ENCODE assay signal across 2 cellular contexts in the genomic region with DNA sequence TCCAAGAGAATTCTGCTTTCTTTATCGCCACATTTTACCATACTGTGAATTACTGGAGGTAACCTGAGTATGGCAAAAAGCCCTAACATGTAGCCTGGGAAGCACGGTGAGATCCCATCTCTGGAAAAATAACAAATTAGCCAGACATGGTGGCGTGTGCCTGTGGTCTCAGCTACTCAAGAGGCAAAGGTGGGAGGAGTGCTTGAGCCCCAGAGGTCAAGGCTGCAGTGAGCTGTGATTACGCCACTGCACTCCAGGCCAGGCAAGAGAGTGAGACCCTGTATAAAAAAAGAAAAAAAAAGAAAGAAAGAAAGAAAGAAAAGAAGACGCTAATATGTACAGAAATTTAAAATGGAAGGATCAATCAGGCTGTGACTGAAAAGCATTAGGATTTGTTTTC.
TF ChIP-seq lines count a peak whose summit lies in the region.

No MANE protein-coding gene starts in this region.

TF ChIP-seq in HepG2, 621 proteins besides CTCF, POLR2A, EP300 and RAD21 (continues in another document):
- no peak for TF ChIP-seq TAF1 (CRISPR knock-in tag; IDR thresholded peaks at IDR 0.05)
- TF ChIP-seq TCF7L2 (IDR thresholded peaks at IDR 0.05; ENCODE audit: low read depth, low read length) = no peak
- no peak for TF ChIP-seq KDM5A (IDR thresholded peaks at IDR 0.05; ENCODE audit: borderline replicate concordance, low read length)
- no peak for TF ChIP-seq ZNF24 (IDR thresholded peaks at IDR 0.05)
- TF ChIP-seq, protein P1, sequence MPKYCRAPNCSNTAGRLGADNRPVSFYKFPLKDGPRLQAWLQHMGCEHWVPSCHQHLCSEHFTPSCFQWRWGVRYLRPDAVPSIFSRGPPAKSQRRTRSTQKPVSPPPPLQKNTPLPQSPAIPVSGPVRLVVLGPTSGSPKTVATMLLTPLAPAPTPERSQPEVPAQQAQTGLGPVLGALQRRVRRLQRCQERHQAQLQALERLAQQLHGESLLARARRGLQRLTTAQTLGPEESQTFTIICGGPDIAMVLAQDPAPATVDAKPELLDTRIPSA (CRISPR knock-in tag; IDR thresholded peaks at IDR 0.05; ENCODE audit: borderline replicate concordance) = no peak
- peak; percentile 83 for TF ChIP-seq SP5 (CRISPR knock-in tag; IDR thresholded peaks at IDR 0.05; ENCODE audit: borderline replicate concordance, low read depth)
- TF ChIP-seq, protein P2, sequence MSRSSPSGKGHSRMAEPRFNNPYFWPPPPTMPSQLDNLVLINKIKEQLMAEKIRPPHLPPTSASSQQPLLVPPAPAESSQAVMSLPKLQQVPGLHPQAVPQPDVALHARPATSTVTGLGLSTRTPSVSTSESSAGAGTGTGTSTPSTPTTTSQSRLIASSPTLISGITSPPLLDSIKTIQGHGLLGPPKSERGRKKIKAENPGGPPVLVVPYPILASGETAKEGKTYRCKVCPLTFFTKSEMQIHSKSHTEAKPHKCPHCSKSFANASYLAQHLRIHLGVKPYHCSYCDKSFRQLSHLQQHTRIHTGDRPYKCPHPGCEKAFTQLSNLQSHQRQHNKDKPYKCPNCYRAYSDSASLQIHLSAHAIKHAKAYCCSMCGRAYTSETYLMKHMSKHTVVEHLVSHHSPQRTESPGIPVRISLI (CRISPR knock-in tag; IDR thresholded peaks at IDR 0.05; ENCODE audit: borderline replicate concordance) = peak; percentile 56; the same call in 1 of the 2 replicates
- no peak for TF ChIP-seq ZNF572 (CRISPR knock-in tag; IDR thresholded peaks at IDR 0.05)
- TF ChIP-seq REPIN1 (CRISPR knock-in tag; IDR thresholded peaks at IDR 0.05; ENCODE audit: borderline replicate concordance, low read depth) = no peak
- TF ChIP-seq, protein P3, sequence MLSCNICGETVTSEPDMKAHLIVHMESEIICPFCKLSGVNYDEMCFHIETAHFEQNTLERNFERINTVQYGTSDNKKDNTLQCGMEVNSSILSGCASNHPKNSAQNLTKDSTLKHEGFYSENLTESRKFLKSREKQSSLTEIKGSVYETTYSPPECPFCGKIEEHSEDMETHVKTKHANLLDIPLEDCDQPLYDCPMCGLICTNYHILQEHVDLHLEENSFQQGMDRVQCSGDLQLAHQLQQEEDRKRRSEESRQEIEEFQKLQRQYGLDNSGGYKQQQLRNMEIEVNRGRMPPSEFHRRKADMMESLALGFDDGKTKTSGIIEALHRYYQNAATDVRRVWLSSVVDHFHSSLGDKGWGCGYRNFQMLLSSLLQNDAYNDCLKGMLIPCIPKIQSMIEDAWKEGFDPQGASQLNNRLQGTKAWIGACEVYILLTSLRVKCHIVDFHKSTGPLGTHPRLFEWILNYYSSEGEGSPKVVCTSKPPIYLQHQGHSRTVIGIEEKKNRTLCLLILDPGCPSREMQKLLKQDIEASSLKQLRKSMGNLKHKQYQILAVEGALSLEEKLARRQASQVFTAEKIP (CRISPR knock-in tag; IDR thresholded peaks at IDR 0.05; ENCODE audit: borderline replicate concordance) = no peak
- TF ChIP-seq, protein P4, sequence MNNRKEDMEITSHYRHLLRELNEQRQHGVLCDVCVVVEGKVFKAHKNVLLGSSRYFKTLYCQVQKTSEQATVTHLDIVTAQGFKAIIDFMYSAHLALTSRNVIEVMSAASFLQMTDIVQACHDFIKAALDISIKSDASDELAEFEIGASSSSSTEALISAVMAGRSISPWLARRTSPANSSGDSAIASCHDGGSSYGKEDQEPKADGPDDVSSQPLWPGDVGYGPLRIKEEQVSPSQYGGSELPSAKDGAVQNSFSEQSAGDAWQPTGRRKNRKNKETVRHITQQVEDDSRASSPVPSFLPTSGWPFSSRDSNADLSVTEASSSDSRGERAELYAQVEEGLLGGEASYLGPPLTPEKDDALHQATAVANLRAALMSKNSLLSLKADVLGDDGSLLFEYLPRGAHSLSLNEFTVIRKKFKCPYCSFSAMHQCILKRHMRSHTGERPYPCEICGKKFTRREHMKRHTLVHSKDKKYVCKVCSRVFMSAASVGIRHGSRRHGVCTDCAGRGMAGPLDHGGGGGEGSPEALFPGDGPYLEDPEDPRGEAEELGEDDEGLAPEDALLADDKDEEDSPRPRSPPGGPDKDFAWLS (CRISPR knock-in tag; IDR thresholded peaks at IDR 0.05; ENCODE audit: borderline replicate concordance) = no peak
- peak; percentile 68; the same call in 1 of the 2 replicates for TF ChIP-seq NR2F2 (IDR thresholded peaks at IDR 0.05; ENCODE audit: borderline replicate concordance, low read depth)
- TF ChIP-seq ZSCAN12 (CRISPR knock-in tag; IDR thresholded peaks at IDR 0.05) = no peak
- no peak for TF ChIP-seq KLF13 (CRISPR knock-in tag; IDR thresholded peaks at IDR 0.05)
- TF ChIP-seq ARNTL (CRISPR knock-in tag; IDR thresholded peaks at IDR 0.05) = no peak
- TF ChIP-seq ZNF207 (IDR thresholded peaks at IDR 0.05; ENCODE audit: borderline replicate concordance) = no peak
- TF ChIP-seq, protein P5, sequence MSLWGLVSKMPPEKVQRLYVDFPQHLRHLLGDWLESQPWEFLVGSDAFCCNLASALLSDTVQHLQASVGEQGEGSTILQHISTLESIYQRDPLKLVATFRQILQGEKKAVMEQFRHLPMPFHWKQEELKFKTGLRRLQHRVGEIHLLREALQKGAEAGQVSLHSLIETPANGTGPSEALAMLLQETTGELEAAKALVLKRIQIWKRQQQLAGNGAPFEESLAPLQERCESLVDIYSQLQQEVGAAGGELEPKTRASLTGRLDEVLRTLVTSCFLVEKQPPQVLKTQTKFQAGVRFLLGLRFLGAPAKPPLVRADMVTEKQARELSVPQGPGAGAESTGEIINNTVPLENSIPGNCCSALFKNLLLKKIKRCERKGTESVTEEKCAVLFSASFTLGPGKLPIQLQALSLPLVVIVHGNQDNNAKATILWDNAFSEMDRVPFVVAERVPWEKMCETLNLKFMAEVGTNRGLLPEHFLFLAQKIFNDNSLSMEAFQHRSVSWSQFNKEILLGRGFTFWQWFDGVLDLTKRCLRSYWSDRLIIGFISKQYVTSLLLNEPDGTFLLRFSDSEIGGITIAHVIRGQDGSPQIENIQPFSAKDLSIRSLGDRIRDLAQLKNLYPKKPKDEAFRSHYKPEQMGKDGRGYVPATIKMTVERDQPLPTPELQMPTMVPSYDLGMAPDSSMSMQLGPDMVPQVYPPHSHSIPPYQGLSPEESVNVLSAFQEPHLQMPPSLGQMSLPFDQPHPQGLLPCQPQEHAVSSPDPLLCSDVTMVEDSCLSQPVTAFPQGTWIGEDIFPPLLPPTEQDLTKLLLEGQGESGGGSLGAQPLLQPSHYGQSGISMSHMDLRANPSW (CRISPR knock-in tag; IDR thresholded peaks at IDR 0.05; ENCODE audit: borderline replicate concordance) = no peak
- TF ChIP-seq POGZ (CRISPR knock-in tag; IDR thresholded peaks at IDR 0.05) = peak; percentile 76
- TF ChIP-seq MAFF (IDR thresholded peaks at IDR 0.05; ENCODE audit: low read depth, low read length) = no peak
- TF ChIP-seq HMG20A (CRISPR knock-in tag; IDR thresholded peaks at IDR 0.05; ENCODE audit: borderline replicate concordance) = peak; percentile 46; the same call in 1 of the 2 replicates
- TF ChIP-seq HDAC2 (CRISPR knock-in tag; IDR thresholded peaks at IDR 0.05) = no peak
- no peak for TF ChIP-seq HCFC1 (IDR thresholded peaks at IDR 0.05; ENCODE audit: low read depth, low read length)
- TF ChIP-seq BCL6 (CRISPR knock-in tag; IDR thresholded peaks at IDR 0.05) = no peak
- no peak for TF ChIP-seq RFXAP (CRISPR knock-in tag; IDR thresholded peaks at IDR 0.05; ENCODE audit: borderline replicate concordance)
- TF ChIP-seq ZNF17 (CRISPR knock-in tag; IDR thresholded peaks at IDR 0.05) = no peak
- TF ChIP-seq ZNF263 (CRISPR knock-in tag; IDR thresholded peaks at IDR 0.05) = no peak

TF ChIP-seq in WTC11, 78 proteins besides CTCF, POLR2A, EP300 and RAD21:
- TF ChIP-seq, protein P6, sequence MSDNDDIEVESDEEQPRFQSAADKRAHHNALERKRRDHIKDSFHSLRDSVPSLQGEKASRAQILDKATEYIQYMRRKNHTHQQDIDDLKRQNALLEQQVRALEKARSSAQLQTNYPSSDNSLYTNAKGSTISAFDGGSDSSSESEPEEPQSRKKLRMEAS (CRISPR knock-in tag; IDR thresholded peaks at IDR 0.05) = no peak
- no peak for TF ChIP-seq ZBTB21 (CRISPR knock-in tag; IDR thresholded peaks at IDR 0.05; ENCODE audit: borderline replicate concordance)
